17 cellular contexts compared by ENCODE assay signal in genomic region chr5:95856501-95856981, GRCh38. TPM values are rescaled to one million over a fixed set of nuclear protein-coding genes. Genes with fewer than 3 reads are reported as not detected.
DNase-seq lines count a peak whose midpoint lies in the region; ATAC-seq and TF ChIP-seq lines count a peak whose summit lies in the region.
"Had no signal": no experiment of that assay in that cellular context is flagged by ENCODE, and none has a peak within 500 bp of the region (broad histone marks: within the 10 kb centered on the region; RNA-seq: fewer than 3 reads in every experiment).

No MANE protein-coding gene starts in this region.

- POLR2A ChIA-PET in activated CD4-positive, alpha-beta memory T cell treated with anti-CD3 and anti-CD28 coated beads, Interleukin-2, amount 10 ng/mL, durations not matched to agents 7 days and 5 days (lab: Charles Lee), result no interaction called here

- no peak for ATAC-seq in omental fat pad (ENCODE audit: low FRiP score)
- ATAC-seq: stimulated activated naive CD8-positive, alpha-beta T cell treated with anti-CD3 and anti-CD28 coated beads, Interleukin-15, amount 100 ng/mL, for 72 hours had no signal

- H3K36me3 Mint-ChIP-seq in neural crest cell (ENCODE audit: low read depth), result no peaks in the 10 kb centered on the region
- no peaks in the 10 kb centered on the region for H3K36me3 Mint-ChIP-seq in activated naive CD4-positive, alpha-beta T cell treated with anti-CD3 and anti-CD28 coated beads, Interleukin-2, amount 10 ng/mL, durations not matched to agents 7 days and 5 days
- H3K36me3 Mint-ChIP-seq in activated CD4-positive, alpha-beta memory T cell treated with anti-CD3 and anti-CD28 coated beads, Interleukin-2, amount 10 ng/mL, durations not matched to agents 7 days and 5 days (ENCODE audit: low read depth), result no peaks in the 10 kb centered on the region
- H3K36me3 Mint-ChIP-seq: activated naive CD4-positive, alpha-beta T cell treated with anti-CD3 and anti-CD28 coated beads, Interleukin-2, amount 50 U/mL, for 24 hours; CD4-positive, CD25-positive, alpha-beta regulatory T cell had no signal

- H3K9me3 ChIP-seq in ascending aorta (no peaks in the 10 kb centered on the region), cardiac muscle cell (ENCODE audit: low read depth) (no peaks in the 10 kb centered on the region), tibial artery (no peaks in the 10 kb centered on the region)
- H3K9me3 ChIP-seq: spleen had no signal

- DNase-seq in ascending aorta (ENCODE audit: low spot score in 2 of 2) (peak in 1 of 2 donors; percentile 40), cardiac muscle cell (ENCODE audit: low read depth in 1 of 2, low spot score in 1 of 2) (peak in 1 of 2 donors; percentile 82), neural crest cell (ENCODE audit: low read depth, low spot score) (peak; percentile 8), tibial artery (no peak), activated gamma-delta T cell treated with Interleukin-2 at 50 U/mL for 16 hours (no peak), omental fat pad (ENCODE audit: low spot score) (no peak)
- DNase-seq in activated naive CD4-positive, alpha-beta T cell treated with anti-CD3 and anti-CD28 coated beads, Interleukin-2, amount 10 ng/mL, durations not matched to agents 7 days and 5 days, result no peak
- DNase-seq in activated CD4-positive, alpha-beta memory T cell treated with anti-CD3 and anti-CD28 coated beads, Interleukin-2, amount 10 ng/mL, durations not matched to agents 7 days and 5 days, result no peak
- DNase-seq: CD4-positive, CD25-positive, alpha-beta regulatory T cell; central memory CD4-positive, alpha-beta T cell; NCI-H1694 treated with DMSO at 0.1 percent for 48 hours; spleen; stimulated activated naive CD8-positive, alpha-beta T cell treated with anti-CD3 and anti-CD28 coated beads, Interleukin-15, amount 100 ng/mL, for 72 hours; SW 1271 had no signal

- H3K4me1 ChIP-seq in ascending aorta (peaks cover 20 to 37% of the 10 kb centered on the region in 2 donors), cardiac muscle cell (ENCODE audit: low read depth) (peaks cover 45% of the 10 kb centered on the region), tibial artery (peaks cover 0 to 57% (median 38%) of the 10 kb centered on the region in 4 donors)

- no peaks in the 10 kb centered on the region for H3K27me3 Mint-ChIP-seq in neural crest cell (ENCODE audit: low read depth)
- peaks cover 8% of the 10 kb centered on the region for H3K27me3 Mint-ChIP-seq in activated naive CD4-positive, alpha-beta T cell treated with anti-CD3 and anti-CD28 coated beads, Interleukin-2, amount 10 ng/mL, durations not matched to agents 7 days and 5 days
- H3K27me3 Mint-ChIP-seq in activated CD4-positive, alpha-beta memory T cell treated with anti-CD3 and anti-CD28 coated beads, Interleukin-2, amount 10 ng/mL, durations not matched to agents 7 days and 5 days, result no peaks in the 10 kb centered on the region
- H3K27me3 Mint-ChIP-seq: stimulated activated naive CD8-positive, alpha-beta T cell treated with anti-CD3 and anti-CD28 coated beads, Interleukin-15, amount 100 ng/mL, for 72 hours had no signal

- H3K36me3 ChIP-seq in ascending aorta, result no peaks in the 10 kb centered on the region
- H3K36me3 ChIP-seq in cardiac muscle cell, result no peaks in the 10 kb centered on the region
- H3K36me3 ChIP-seq in tibial artery, result no peaks in the 10 kb centered on the region
- H3K36me3 ChIP-seq: spleen had no signal

- no peak overlapping the region for H3K4me3 ChIP-seq in ascending aorta
- no peak overlapping the region for H3K4me3 ChIP-seq in cardiac muscle cell
- H3K4me3 ChIP-seq in tibial artery, result no peak overlapping the region
- H3K4me3 ChIP-seq: spleen had no signal

- intact Hi-C loops in ascending aorta (cut with DNase I), result loop anchor here (5.0 to 10.0 kb wide), 5 partner anchors 366 to 846 kb away; partner anchors contain the start of gene CAST
- intact Hi-C loops in tibial artery (cut with DNase I; ENCODE audit: low total_unique reads), result loop anchor here (10.0 kb wide), 1 partner anchor 748 kb away; no protein-coding TSS in a partner anchor

- H3K27me3 ChIP-seq in ascending aorta, result no peaks in the 10 kb centered on the region
- H3K27me3 ChIP-seq in cardiac muscle cell, result no peaks in the 10 kb centered on the region
- no peaks in the 10 kb centered on the region for H3K27me3 ChIP-seq in tibial artery
- H3K27me3 ChIP-seq: spleen had no signal

- H3K4me3 Mint-ChIP-seq in neural crest cell, result no peak overlapping the region
- H3K4me3 Mint-ChIP-seq in activated naive CD4-positive, alpha-beta T cell treated with anti-CD3 and anti-CD28 coated beads, Interleukin-2, amount 10 ng/mL, durations not matched to agents 7 days and 5 days, result no peak overlapping the region
- H3K4me3 Mint-ChIP-seq in activated CD4-positive, alpha-beta memory T cell treated with anti-CD3 and anti-CD28 coated beads, Interleukin-2, amount 10 ng/mL, durations not matched to agents 7 days and 5 days, result no peak overlapping the region
- H3K4me3 Mint-ChIP-seq: activated naive CD4-positive, alpha-beta T cell treated with anti-CD3 and anti-CD28 coated beads, Interleukin-2, amount 50 U/mL, for 24 hours; CD4-positive, CD25-positive, alpha-beta regulatory T cell; nephron; stimulated activated naive CD8-positive, alpha-beta T cell treated with anti-CD3 and anti-CD28 coated beads, Interleukin-15, amount 100 ng/mL, for 72 hours had no signal

- no peak for TF ChIP-seq CTCF in ascending aorta (IDR thresholded peaks at IDR 0.05)
- no peak for TF ChIP-seq CTCF in cardiac muscle cell (IDR thresholded peaks at IDR 0.05; ENCODE audit: low read depth, low read length)
- no peak for TF ChIP-seq CTCF in neural crest cell (conservative IDR thresholded peaks at IDR 0.05)
- TF ChIP-seq CTCF in tibial artery (IDR thresholded peaks at IDR 0.05), result no peak
- no peak for TF ChIP-seq CTCF in omental fat pad (IDR thresholded peaks at IDR 0.05)

- peaks cover 56% of the 10 kb centered on the region for H3K4me1 Mint-ChIP-seq in neural crest cell
- H3K4me1 Mint-ChIP-seq in activated naive CD4-positive, alpha-beta T cell treated with anti-CD3 and anti-CD28 coated beads, Interleukin-2, amount 10 ng/mL, durations not matched to agents 7 days and 5 days, result peaks cover 32% of the 10 kb centered on the region
- peaks cover 29% of the 10 kb centered on the region for H3K4me1 Mint-ChIP-seq in activated CD4-positive, alpha-beta memory T cell treated with anti-CD3 and anti-CD28 coated beads, Interleukin-2, amount 10 ng/mL, durations not matched to agents 7 days and 5 days

- no peaks in the 10 kb centered on the region for H3K9me3 Mint-ChIP-seq in neural crest cell
- no peaks in the 10 kb centered on the region for H3K9me3 Mint-ChIP-seq in activated naive CD4-positive, alpha-beta T cell treated with anti-CD3 and anti-CD28 coated beads, Interleukin-2, amount 10 ng/mL, durations not matched to agents 7 days and 5 days
- no peaks in the 10 kb centered on the region for H3K9me3 Mint-ChIP-seq in activated CD4-positive, alpha-beta memory T cell treated with anti-CD3 and anti-CD28 coated beads, Interleukin-2, amount 10 ng/mL, durations not matched to agents 7 days and 5 days
- H3K9me3 Mint-ChIP-seq: activated naive CD4-positive, alpha-beta T cell treated with anti-CD3 and anti-CD28 coated beads, Interleukin-2, amount 50 U/mL, for 24 hours; CD4-positive, CD25-positive, alpha-beta regulatory T cell; nephron; stimulated activated naive CD8-positive, alpha-beta T cell treated with anti-CD3 and anti-CD28 coated beads, Interleukin-15, amount 100 ng/mL, for 72 hours had no signal

- CTCF ChIA-PET in activated naive CD4-positive, alpha-beta T cell treated with anti-CD3 and anti-CD28 coated beads, Interleukin-2, amount 10 ng/mL, durations not matched to agents 7 days and 5 days (lab: Charles Lee), result interaction anchor here (0.7 to 10.7 kb wide), 5 partner anchors 10 to 489 kb away, joined by 3 to 125 read pairs (median 4); partner anchors contain the start of gene ELL2
- CTCF ChIA-PET in activated CD4-positive, alpha-beta memory T cell treated with anti-CD3 and anti-CD28 coated beads, Interleukin-2, amount 10 ng/mL, durations not matched to agents 7 days and 5 days (lab: Charles Lee), result interaction anchor here (0.7 to 14.8 kb wide), 6 partner anchors 10 to 599 kb away, joined by 3 to 354 read pairs (median 22); no protein-coding TSS in a partner anchor

- H3K27ac Mint-ChIP-seq in neural crest cell (ENCODE audit: unreplicated experiment), result peak overlapping the region; percentile 15
- no peak overlapping the region for H3K27ac Mint-ChIP-seq in activated naive CD4-positive, alpha-beta T cell treated with anti-CD3 and anti-CD28 coated beads, Interleukin-2, amount 10 ng/mL, durations not matched to agents 7 days and 5 days
- H3K27ac Mint-ChIP-seq in activated CD4-positive, alpha-beta memory T cell treated with anti-CD3 and anti-CD28 coated beads, Interleukin-2, amount 10 ng/mL, durations not matched to agents 7 days and 5 days, result no peak overlapping the region
- H3K27ac Mint-ChIP-seq: activated naive CD4-positive, alpha-beta T cell treated with anti-CD3 and anti-CD28 coated beads, Interleukin-2, amount 50 U/mL, for 24 hours; nephron had no signal

- H3K27ac ChIP-seq in ascending aorta (peak overlapping the region; percentile 93 to 96), cardiac muscle cell (peak overlapping the region; percentile 90), tibial artery (peak overlapping the region; percentile 89 to 97)
- H3K27ac ChIP-seq: epithelial cell of prostate had no signal

RNA-seq across cellular contexts. Expression of gene GLRX, which starts 34.0 kb away (rescaled TPM):
- total RNA-seq in ascending aorta (18.5 TPM), cardiac muscle cell (15.7 and 23.9 TPM in 2 replicates), neural crest cell (10.3 and 10.4 TPM in 2 replicates), omental fat pad (100 to 1,000 TPM in 2 of 4 donors, 10 to 100 TPM in 2; 67.2 to 173 (median 111) TPM)
- 51.1 and 54.8 TPM in 2 replicates for polyA plus RNA-seq in cardiac muscle cell
- 10 to 100 TPM; 71.6 to 72.5 TPM for total RNA-seq in activated CD4-positive, alpha-beta memory T cell treated with anti-CD3 and anti-CD28 coated beads, Interleukin-2, amount 10 ng/mL, durations not matched to agents 7 days and 5 days
